Comparison of ENCODE assay signal across 8 cellular contexts in the genomic region with DNA sequence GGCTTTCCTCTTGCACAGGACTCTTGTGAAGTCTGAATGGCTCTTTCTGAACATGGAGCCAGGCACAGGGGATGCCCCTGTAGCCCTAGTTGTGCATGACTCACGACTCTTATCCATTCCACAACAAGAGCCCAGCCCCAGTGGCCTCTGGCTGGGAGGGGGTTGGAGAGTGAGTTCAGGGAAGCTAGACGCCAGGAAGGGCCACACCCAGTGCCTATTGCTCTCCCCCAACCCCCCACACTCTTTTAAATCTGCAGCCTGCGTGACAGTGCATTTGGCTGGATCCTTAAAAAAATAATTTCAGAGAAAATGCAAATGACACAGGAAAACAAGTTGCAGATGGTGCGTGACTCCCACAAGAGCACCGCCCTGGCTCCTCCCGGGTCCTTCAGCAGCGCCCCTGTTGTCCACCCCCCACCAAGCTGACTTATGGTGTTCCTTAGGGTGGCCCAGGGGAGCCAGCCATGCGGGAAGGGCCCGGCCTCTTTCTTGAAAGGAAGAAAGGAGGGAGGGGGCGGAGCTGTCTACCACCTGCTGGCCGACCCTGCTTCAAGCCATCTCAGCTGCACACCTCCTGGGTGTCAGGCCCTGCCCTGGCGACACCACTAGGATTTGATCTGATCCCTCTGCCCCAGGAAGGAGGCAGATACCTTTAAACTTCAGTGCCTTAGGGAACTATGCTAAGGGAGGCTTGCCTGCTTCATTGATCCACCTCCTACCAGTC.
DNase-seq lines count a peak whose midpoint lies in the region; ATAC-seq, FAIRE-seq and TF ChIP-seq lines count a peak whose summit lies in the region.

No MANE protein-coding gene starts in this region.

- no peak overlapping the region for H3K4me3 ChIP-seq in astrocyte (ENCODE audit: insufficient read depth, low read depth, low read length)
- H3K4me3 ChIP-seq in keratinocyte (ENCODE audit: control insufficient read depth in 2 of 3, extremely low read depth in 1 of 3, insufficient read depth in 2 of 3, low read depth in 1 of 3, low read length in 3 of 3), result no peak overlapping the region
- no peak overlapping the region for H3K4me3 ChIP-seq in thyroid gland (replicated peaks in 1 of 3)

- peak overlapping the region; percentile 68 for H2AFZ ChIP-seq in astrocyte (ENCODE audit: low read depth, low read length)
- peak overlapping the region; percentile 27 for H2AFZ ChIP-seq in keratinocyte (ENCODE audit: control insufficient read depth, low read length)

- H3K9ac ChIP-seq in astrocyte (ENCODE audit: low read length), result no peak overlapping the region
- H3K9ac ChIP-seq in keratinocyte (ENCODE audit: control insufficient read depth, extremely low read depth, insufficient read depth, low read length), result no peak overlapping the region

- H3K36me3 ChIP-seq in astrocyte (ENCODE audit: insufficient read depth, low read length) (no peaks in the 10 kb centered on the region), keratinocyte (ENCODE audit: control insufficient read depth in 2 of 2, extremely low read depth in 1 of 2, insufficient read depth in 2 of 2, low read length in 2 of 2) (no peaks in the 10 kb centered on the region), thyroid gland (no peaks in the 10 kb centered on the region)

- peaks cover 15% of the 10 kb centered on the region for H3K4me1 Mint-ChIP-seq in astrocyte (ENCODE audit: low read depth, unreplicated experiment)
- H3K4me1 Mint-ChIP-seq in activated T-cell treated with anti-CD3 and anti-CD28 coated beads, Interleukin-2, amount 50 U/mL, for 24 hours (ENCODE audit: low read depth), result no peaks in the 10 kb centered on the region

- H3K4me1 ChIP-seq in astrocyte (ENCODE audit: insufficient read depth, low read length) (peaks cover 13% of the 10 kb centered on the region), keratinocyte (ENCODE audit: control insufficient read depth, extremely low read depth, insufficient read depth, low read length) (peaks cover 15% of the 10 kb centered on the region), thyroid gland (peaks cover 13 to 16% of the 10 kb centered on the region in 2 donors)

- TF ChIP-seq POLR2A in thyroid gland (IDR thresholded peaks at IDR 0.05), result no peak

- intact Hi-C loops in thyroid gland (cut with DNase I), result no loop called here

- H4K20me1 ChIP-seq in astrocyte (ENCODE audit: insufficient read depth, low read length) (no peaks in the 10 kb centered on the region), keratinocyte (ENCODE audit: control insufficient read depth, extremely low read depth, insufficient read depth, low read length) (no peaks in the 10 kb centered on the region)

- H3K27me3 ChIP-seq in astrocyte (ENCODE audit: insufficient read depth, low read length), result no peaks in the 10 kb centered on the region
- no peaks in the 10 kb centered on the region for H3K27me3 ChIP-seq in keratinocyte (ENCODE audit: control insufficient read depth, extremely low read depth, insufficient read depth, low read length)
- no peaks in the 10 kb centered on the region for H3K27me3 ChIP-seq in thyroid gland

- peaks cover 5% of the 10 kb centered on the region for H3K9me3 Mint-ChIP-seq in astrocyte (ENCODE audit: unreplicated experiment)
- H3K9me3 Mint-ChIP-seq in activated T-cell treated with anti-CD3 and anti-CD28 coated beads, Interleukin-2, amount 50 U/mL, for 24 hours, result no peaks in the 10 kb centered on the region

- peaks cover 1% of the 10 kb centered on the region for H3K36me3 Mint-ChIP-seq in astrocyte (ENCODE audit: low read depth, unreplicated experiment)
- no peaks in the 10 kb centered on the region for H3K36me3 Mint-ChIP-seq in activated T-cell treated with anti-CD3 and anti-CD28 coated beads, Interleukin-2, amount 50 U/mL, for 24 hours (ENCODE audit: low read depth)

- no peak for TF ChIP-seq CTCF in astrocyte (IDR thresholded peaks at IDR 0.05; ENCODE audit: insufficient read depth, low read depth, low read length)
- no peak for TF ChIP-seq CTCF in keratinocyte (optimal IDR thresholded peaks at IDR 0.05 in 1 of 3, IDR thresholded peaks at IDR 0.05 in 1 of 3, conservative IDR thresholded peaks at IDR 0.05 in 1 of 3; ENCODE audit: extremely low read depth in 1 of 3, insufficient read depth in 2 of 3, low read length in 3 of 3)
- no peak for TF ChIP-seq CTCF in thyroid gland (IDR thresholded peaks at IDR 0.05)

- no peak overlapping the region for H3K27ac Mint-ChIP-seq in astrocyte (ENCODE audit: unreplicated experiment)
- H3K27ac Mint-ChIP-seq in activated T-cell treated with anti-CD3 and anti-CD28 coated beads, Interleukin-2, amount 50 U/mL, for 24 hours, result no peak overlapping the region

- H3K9me3 ChIP-seq in astrocyte (ENCODE audit: insufficient read depth, low read depth, low read length), result no peaks in the 10 kb centered on the region
- no peaks in the 10 kb centered on the region for H3K9me3 ChIP-seq in keratinocyte (ENCODE audit: control insufficient read depth, low read depth, low read length)
- H3K9me3 ChIP-seq in thyroid gland, result no peaks in the 10 kb centered on the region

- peak; percentile 61 for DNase-seq in HPDE6-E6E7 (ENCODE audit: extremely low spot score)
- DNase-seq in astrocyte (ENCODE audit: low read depth), result peak; percentile 79
- DNase-seq in keratinocyte (ENCODE audit: low read depth, low spot score), result no peak
- peak; percentile 74 to 84 for DNase-seq in thyroid gland
- no peak for DNase-seq in activated T-cell treated with anti-CD3 and anti-CD28 coated beads, Interleukin-2, amount 50 U/mL, for 24 hours
- DNase-seq in inferior parietal cortex (ENCODE audit: extremely low spot score), result no peak
- no peak for DNase-seq in activated CD4-positive, alpha-beta T cell treated with anti-CD3 and anti-CD28 coated beads, Interleukin-2, amount 50 U/mL, for 4 hours

- dilution Hi-C loops in keratinocyte (cut with MboI; ENCODE audit: extremely low pct_ligation_motif_present, low sequenced_read_pairs), result no loop called here

- WGBS in thyroid gland, 2 donors, result 9 to 20% methylated on average over 12 of the region's 12 CpGs

- H3K27me3 Mint-ChIP-seq in astrocyte (ENCODE audit: low read depth, unreplicated experiment), result peaks cover 5% of the 10 kb centered on the region
- peaks cover 30% of the 10 kb centered on the region for H3K27me3 Mint-ChIP-seq in activated T-cell treated with anti-CD3 and anti-CD28 coated beads, Interleukin-2, amount 50 U/mL, for 24 hours

- H3K79me2 ChIP-seq in astrocyte (ENCODE audit: insufficient read depth, low read length) (no peaks in the 10 kb centered on the region), keratinocyte (ENCODE audit: control insufficient read depth, insufficient read depth, low read length) (no peaks in the 10 kb centered on the region)

- H3K4me2 ChIP-seq in astrocyte (ENCODE audit: low read length) (peak overlapping the region; percentile 55), keratinocyte (ENCODE audit: control insufficient read depth, extremely low read depth, insufficient read depth, low read depth, low read length) (peak overlapping the region; percentile 47)

- FAIRE-seq in astrocyte (lab: Jason Lieb, UNC) (peak; percentile 13), keratinocyte (lab: Jason Lieb, UNC) (peak; percentile 85)

- no peak for ATAC-seq in GM19324 (IDR thresholded peaks at IDR 0.05; ENCODE audit: low FRiP score, unreplicated experiment)

- no peaks in the 10 kb centered on the region for H3K9me1 ChIP-seq in keratinocyte (ENCODE audit: control insufficient read depth, extremely low read depth, insufficient read depth, low read length)

- H3K4me3 Mint-ChIP-seq in astrocyte (ENCODE audit: unreplicated experiment), result no peak overlapping the region
- H3K4me3 Mint-ChIP-seq in activated T-cell treated with anti-CD3 and anti-CD28 coated beads, Interleukin-2, amount 50 U/mL, for 24 hours, result no peak overlapping the region

- H3K27ac ChIP-seq in astrocyte (ENCODE audit: low read depth, low read length) (peak overlapping the region; percentile 47), keratinocyte (ENCODE audit: control insufficient read depth, insufficient read depth, low read length) (peak overlapping the region; percentile 5), thyroid gland (peak overlapping the region in 2 of 3 donors; percentile 67 to 71)

Comparison
In these comparisons a context has a peak if more than half of its experiments do, and no peak if none do; other contexts are left out.
1. DNase-seq: peak in HPDE6-E6E7 (single experiment), astrocyte (single experiment) and thyroid gland (2 of 2); none in keratinocyte (single experiment), activated T-cell treated with anti-CD3 and anti-CD28 coated beads, Interleukin-2, amount 50 U/mL, for 24 hours (single experiment), inferior parietal cortex (single experiment) and activated CD4-positive, alpha-beta T cell treated with anti-CD3 and anti-CD28 coated beads, Interleukin-2, amount 50 U/mL, for 4 hours (0 of 2).
2. H3K27ac ChIP-seq: peak in every context shown above with its lines; median percentile 69 in thyroid gland; 47 in astrocyte; 5 in keratinocyte.